Comparison of ENCODE assay signal across 20 cellular contexts in the genomic region with DNA sequence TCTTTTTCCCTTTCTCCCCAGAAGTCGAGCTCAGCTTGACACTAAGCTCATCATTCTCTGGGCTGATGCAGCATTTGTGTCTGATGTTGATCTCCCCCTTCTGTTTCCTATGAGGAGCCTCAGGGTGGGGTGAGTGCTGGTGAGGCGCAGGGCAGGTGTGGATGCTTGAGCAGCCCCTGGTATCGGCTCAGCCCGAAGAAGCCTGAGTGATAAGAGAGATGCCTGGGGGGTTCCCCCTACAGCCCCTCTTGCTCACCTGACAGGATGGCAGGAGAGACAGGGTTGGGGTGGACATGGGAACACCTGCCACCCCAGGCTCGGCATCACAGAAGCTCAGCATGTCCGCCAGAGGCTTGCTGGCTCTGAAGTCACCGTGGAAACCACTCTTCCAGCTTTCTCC.
"Had no signal": no experiment of that assay in that cellular context is flagged by ENCODE, and none has a peak within 500 bp of the region (broad histone marks: within the 10 kb centered on the region; RNA-seq: fewer than 3 reads in every experiment).

No MANE protein-coding gene starts in this region.

- ATAC-seq: activated CD8-positive, alpha-beta T cell treated with anti-CD3 and anti-CD28 coated beads, Interleukin-2, amount 10 ng/mL, durations not matched to agents 7 days and 5 days; activated T-cell treated with anti-CD3 and anti-CD28 coated beads, Interleukin-2, amount 50 U/mL, for 72 hours; gastroesophageal sphincter; left colon; right lobe of liver; stimulated activated naive CD8-positive, alpha-beta T cell treated with anti-CD3 and anti-CD28 coated beads, Interleukin-15, amount 100 ng/mL, for 72 hours had no signal

- H3K4me1 ChIP-seq: colonic mucosa, uterus had no signal

- H3K27ac ChIP-seq: colonic mucosa, epithelial cell of prostate, gastroesophageal sphincter, right lobe of liver, skin epidermis, tibial artery, uterus, WERI-Rb-1 had no signal

- H3K4me3 ChIP-seq: colonic mucosa, gastroesophageal sphincter, right lobe of liver, skin epidermis, tibial artery, uterus had no signal

- DNase-seq: activated CD4-positive, alpha-beta T cell treated with anti-CD3 and anti-CD28 coated beads, Interleukin-2, amount 50 U/mL, for 1 hour; activated CD4-positive, CD25-positive, alpha-beta regulatory T cell treated with anti-CD3 and anti-CD28 coated beads, Interleukin-2, amount 50 U/mL, for 72 hours; activated CD8-positive, alpha-beta T cell treated with anti-CD3 and anti-CD28 coated beads, Interleukin-2, amount 10 ng/mL, durations not matched to agents 7 days and 5 days; activated effector memory CD4-positive, alpha-beta T cell treated with Interleukin-2 at 50 U/mL for 16 hours; activated naive CD4-positive, alpha-beta T cell treated with anti-CD3 and anti-CD28 coated beads, Interleukin-2, amount 10 ng/mL, durations not matched to agents 7 days and 5 days; activated T-cell treated with anti-CD3 and anti-CD28 coated beads, Interleukin-2, amount 50 U/mL, for 72 hours; amygdala; colonic mucosa; hypothalamus; left colon; occipital lobe; right lobe of liver; stimulated activated CD4-positive, alpha-beta T cell treated with anti-CD3 and anti-CD28 coated beads, Interleukin-1b, Interleukin-23, amount 100 ng/mL, for 48 hours; stimulated activated naive CD8-positive, alpha-beta T cell treated with anti-CD3 and anti-CD28 coated beads, Interleukin-15, amount 100 ng/mL, for 72 hours; tibial artery; uterus; WERI-Rb-1 had no signal

- H3K36me3 ChIP-seq: colonic mucosa, gastroesophageal sphincter, right lobe of liver, tibial artery, uterus, WERI-Rb-1 had no signal

- H3K9me3 ChIP-seq: colonic mucosa, gastroesophageal sphincter, right lobe of liver, tibial artery, uterus had no signal

- H3K27me3 ChIP-seq: colonic mucosa, gastroesophageal sphincter, right lobe of liver, tibial artery, uterus had no signal
